ENCODE assay signal across 23 cellular contexts in the genomic region with DNA sequence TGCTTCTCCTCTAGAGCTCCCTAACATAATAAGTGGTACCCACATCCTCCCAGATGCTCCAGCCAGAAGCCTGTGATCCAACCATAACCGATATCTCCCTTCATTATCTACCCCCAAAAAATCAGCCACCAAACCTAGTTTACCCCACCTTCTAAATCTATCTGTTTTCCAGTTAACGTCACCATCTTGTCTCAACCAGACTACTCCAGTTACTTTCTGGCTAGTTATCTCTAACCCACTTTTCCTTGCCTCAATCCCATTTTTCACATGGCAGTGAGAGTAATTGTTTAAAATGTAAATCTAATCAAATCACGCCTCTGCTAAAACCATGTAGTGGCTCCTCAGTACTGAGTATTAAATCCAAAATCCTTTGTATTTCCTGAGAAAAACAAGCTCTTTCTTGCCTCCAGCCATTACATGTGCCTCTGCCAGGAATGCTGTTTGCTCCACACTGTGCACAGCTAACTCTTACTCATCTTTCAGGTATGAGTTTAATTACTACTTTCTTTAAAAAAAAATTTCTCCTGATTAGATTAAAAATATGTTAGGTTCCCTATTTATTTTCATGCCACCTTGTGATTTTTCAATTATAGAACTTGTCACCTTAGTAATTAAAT. TPM values are rescaled to one million over a fixed set of nuclear protein-coding genes. Genes with fewer than 3 reads are reported as not detected.
DNase-seq lines count a peak whose midpoint lies in the region; ATAC-seq and TF ChIP-seq lines count a peak whose summit lies in the region.
"Had no signal": no experiment of that assay in that cellular context is flagged by ENCODE, and none has a peak within 500 bp of the region (broad histone marks: within the 10 kb centered on the region; RNA-seq: fewer than 3 reads in every experiment).

No MANE protein-coding gene starts in this region.

- no peaks in the 10 kb centered on the region for H3F3A ChIP-seq in PC-3 (ENCODE audit: low read length, unreplicated experiment)

- peak; percentile 98 for ATAC-seq in PC-3
- no peak for ATAC-seq in HG02852 (IDR thresholded peaks at IDR 0.05; ENCODE audit: unreplicated experiment)
- ATAC-seq: activated CD4-positive, CD25-positive, alpha-beta regulatory T cell treated with anti-CD3 and anti-CD28 coated beads, Interleukin-2, amount 50 U/mL, for 24 hours; activated naive CD4-positive, alpha-beta T cell treated with anti-CD3 and anti-CD28 coated beads, Interleukin-2, amount 50 U/mL, for 72 hours; right cardiac atrium; stimulated activated naive B cell treated with anti-CD40 and anti-IgM and Interleukin-4, amounts not matched to agents 10 μg/mL and 1 μg/mL and 100 μg/mL, for 72 hours had no signal

- H3K9ac ChIP-seq in PC-3 (ENCODE audit: low read length), result no peak overlapping the region

- TF ChIP-seq CTCF in PC-3 (conservative IDR thresholded peaks at IDR 0.05; ENCODE audit: low read depth, low read length), result no peak
- no peak for TF ChIP-seq CTCF in epithelial cell of esophagus (IDR thresholded peaks at IDR 0.05; ENCODE audit: insufficient read depth, low read depth, low read length, missing control alignments)

- no peaks in the 10 kb centered on the region for H4K20me1 ChIP-seq in PC-3 (ENCODE audit: low read length)

- peak overlapping the region; percentile 36 for H3K4me2 ChIP-seq in PC-3 (ENCODE audit: low read length)

- no peaks in the 10 kb centered on the region for H3K27me3 ChIP-seq in PC-3 (ENCODE audit: low read length)
- H3K27me3 ChIP-seq: vagina had no signal

- H3K9me3 ChIP-seq in PC-3 (ENCODE audit: low read length), result no peaks in the 10 kb centered on the region
- H3K9me3 ChIP-seq: vagina had no signal

- POLR2A ChIA-PET in PC-3 (lab: Charles Lee; ENCODE audit: unreplicated experiment), result interaction anchor here (0.7 kb wide), 1 partner anchor 478 kb away, joined by 4 read pairs; no protein-coding TSS in a partner anchor

- no TSS peak for BruUV-seq in PC-3 (replicated peaks; lab: Mats Ljungman, UMichigan)

- H3K4me3 ChIP-seq in PC-3 (ENCODE audit: low read length) (no peak overlapping the region), epithelial cell of esophagus (ENCODE audit: low read length) (no peak overlapping the region)
- H3K4me3 ChIP-seq: vagina had no signal

- H3K4me1 ChIP-seq in PC-3 (ENCODE audit: insufficient read depth, low read length), result peaks cover 12% of the 10 kb centered on the region
- H3K4me1 ChIP-seq: vagina had no signal

- H3K27ac ChIP-seq in PC-3 (ENCODE audit: low read length), result no peak overlapping the region
- H3K27ac ChIP-seq: C4-2B, HL-60, vagina had no signal

- H3K36me3 ChIP-seq in PC-3 (ENCODE audit: low read depth, low read length), result no peaks in the 10 kb centered on the region
- H3K36me3 ChIP-seq: vagina had no signal

- no peaks in the 10 kb centered on the region for H3K79me2 ChIP-seq in PC-3 (ENCODE audit: low read length)

- intact Hi-C loops in PC-3 (cut with micrococcal nuclease), result no loop called here

- DNase-seq in EL (peak; percentile 75), PC-3 (peak; percentile 71), epithelial cell of esophagus (ENCODE audit: low read depth) (peak; percentile 89), non-pigmented ciliary epithelial cell (ENCODE audit: low read depth) (peak; percentile 32), NCI-H2107 treated with DMSO at 0.1 percent for 48 hours (lab: John Stamatoyannopoulos, UW; ENCODE audit: unreplicated experiment) (no peak), HuH-7 (ENCODE audit: low spot score) (no peak), DMS79 treated with DMSO at 0.1 percent for 48 hours (lab: John Stamatoyannopoulos, UW) (no peak)
- DNase-seq: activated CD8-positive, alpha-beta memory T cell treated with anti-CD3 and anti-CD28 coated beads, Interleukin-2, amount 50 U/mL, for 4 hours; cortex of kidney; MV-4-11; right cardiac atrium; stimulated activated CD4-positive, alpha-beta T cell treated with anti-CD3 and anti-CD28 coated beads, Interleukin-4, amount 100 ng/mL, for 4 hours; stimulated activated naive B cell treated with anti-CD40 and anti-IgM and Interleukin-4, amounts not matched to agents 10 μg/mL and 1 μg/mL and 100 μg/mL, for 72 hours had no signal

- H2AFZ ChIP-seq in PC-3 (ENCODE audit: low read length), result peak overlapping the region; percentile 52

- CTCF ChIA-PET in PC-3 (lab: Charles Lee), result interaction anchor here (0.6 kb wide), 2 partner anchors 11 to 104 kb away, joined by 3 read pairs; no protein-coding TSS in a partner anchor

- H3K9me2 ChIP-seq in PC-3 (replicated peaks; ENCODE audit: low read length), result no peaks in the 10 kb centered on the region

RNA-seq across cellular contexts. Expression of a gene that starts 15.4 kb away (rescaled TPM):
- not detected in 2 replicates for total RNA-seq in PC-3 (2014; rRNA removed)
- total RNA-seq: activated naive CD4-positive, alpha-beta T cell treated with anti-CD3 and anti-CD28 coated beads, Interleukin-2, amount 50 U/mL, for 72 hours; frontal cortex; G401; H1; myocyte; right cardiac atrium; vagina had no signal

Comparison
In these comparisons a context has a peak if more than half of its experiments do, and no peak if none do; other contexts are left out.
1. DNase-seq: peak in EL (single experiment), PC-3 (single experiment), epithelial cell of esophagus (single experiment) and non-pigmented ciliary epithelial cell (single experiment); none in NCI-H2107 treated with DMSO at 0.1 percent for 48 hours (single experiment), HuH-7 (single experiment) and DMS79 treated with DMSO at 0.1 percent for 48 hours (single experiment).